In the genomic region with DNA sequence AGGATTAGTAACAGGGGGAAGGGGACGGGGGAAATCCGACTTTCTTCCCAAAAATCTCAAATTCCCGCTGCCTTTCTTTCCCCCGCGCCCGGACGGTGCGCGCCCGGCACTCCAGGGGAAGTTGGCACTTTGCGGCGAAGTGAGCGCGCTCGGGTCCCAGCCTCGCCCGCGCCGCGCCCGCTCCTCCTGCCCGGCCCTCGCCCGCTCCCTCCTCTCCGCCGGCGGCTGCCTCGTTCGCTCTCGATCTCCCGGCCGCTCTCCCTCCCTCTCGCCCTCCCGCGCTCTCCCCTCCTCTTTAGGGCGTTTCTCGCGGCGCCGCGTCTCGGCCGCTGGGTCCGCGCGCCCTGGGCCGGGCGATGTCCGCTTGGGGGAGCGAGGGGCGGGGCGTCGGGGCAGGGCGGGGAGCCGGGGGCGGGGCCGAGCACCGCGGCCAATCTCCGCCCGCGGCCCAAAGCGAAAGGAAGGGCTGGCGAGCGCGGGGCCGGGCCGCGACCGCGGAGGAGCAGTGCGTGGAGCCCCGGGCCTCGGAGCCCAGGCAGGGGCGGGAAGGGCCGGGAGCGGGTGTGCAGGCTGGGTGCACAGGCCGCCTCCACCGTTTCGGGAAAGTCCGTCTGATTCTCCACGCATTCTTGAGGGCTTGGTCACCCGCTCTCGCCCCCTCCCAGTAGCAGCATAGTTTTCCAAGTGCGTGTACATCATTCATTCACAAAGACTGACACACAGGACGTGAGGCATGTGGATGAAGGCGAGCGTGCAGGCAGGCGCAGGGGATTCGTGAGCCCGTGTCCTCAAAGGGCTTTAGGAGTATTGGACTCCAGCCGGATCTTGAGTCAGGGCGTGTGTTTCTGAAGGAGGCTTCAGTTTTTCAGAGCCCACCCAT, we compare ENCODE assay signal across 1 cellular context.
TF ChIP-seq lines count a peak whose summit lies in the region.

No MANE protein-coding gene starts in this region.

TF ChIP-seq in K562, 482 proteins besides CTCF, POLR2A, EP300 and RAD21 (continued from another document and continues in another):
- TF ChIP-seq CTBP1 (IDR thresholded peaks at IDR 0.05; ENCODE audit: borderline replicate concordance) (0 out of 2 replicates have a peak, but pooled peaks have one; percentile 31), TEAD2 (tag; IDR thresholded peaks at IDR 0.05) (no peak), NR3C1 (CRISPR knock-in tag; IDR thresholded peaks at IDR 0.05) (no peak), FOXO4 (CRISPR knock-in tag; IDR thresholded peaks at IDR 0.05) (no peak), ZNF778 (CRISPR knock-in tag; IDR thresholded peaks at IDR 0.05) (no peak), ZFP91 (CRISPR knock-in tag; IDR thresholded peaks at IDR 0.05) (no peak), EGR1 (conservative IDR thresholded peaks at IDR 0.05) (no peak), XRCC4 (IDR thresholded peaks at IDR 0.05; ENCODE audit: extremely low read depth, insufficient read depth, insufficient read length) (no peak), ZNF586 (CRISPR knock-in tag; conservative IDR thresholded peaks at IDR 0.05) (no peak), NFIX (CRISPR knock-in tag; IDR thresholded peaks at IDR 0.05; ENCODE audit: low read depth) (no peak), GTF2F1 (IDR thresholded peaks at IDR 0.05; ENCODE audit: low read depth, low read length) (no peak), ATF7 (IDR thresholded peaks at IDR 0.05) (no peak), TBP (optimal IDR thresholded peaks at IDR 0.05; ENCODE audit: low read depth, low read length) (no peak), CEBPB (tag; IDR thresholded peaks at IDR 0.05) (no peak), U2AF1 (optimal IDR thresholded peaks at IDR 0.05; ENCODE audit: low read depth, low read length) (no peak), SREBF2 (CRISPR knock-in tag; IDR thresholded peaks at IDR 0.05) (no peak), SRF (CRISPR knock-in tag; IDR thresholded peaks at IDR 0.05) (no peak), ZFX (CRISPR knock-in tag; IDR thresholded peaks at IDR 0.05) (peak; percentile 31; the same call in 1 of the 2 replicates), POU5F1 (IDR thresholded peaks at IDR 0.05; ENCODE audit: borderline replicate concordance, low read depth, low read length, partially characterized antibody) (no peak), SOX6 (IDR thresholded peaks at IDR 0.05) (no peak), KHSRP (IDR thresholded peaks at IDR 0.05) (no peak), HDAC3 (IDR thresholded peaks at IDR 0.05; ENCODE audit: borderline replicate concordance, partially characterized antibody) (no peak), FOXK1 (CRISPR knock-in tag; IDR thresholded peaks at IDR 0.05; ENCODE audit: borderline replicate concordance) (no peak), BCOR (IDR thresholded peaks at IDR 0.05) (no peak), ZNF24 (IDR thresholded peaks at IDR 0.05) (peak; percentile 98), TCF3 (CRISPR knock-in tag; IDR thresholded peaks at IDR 0.05) (no peak), NONO (IDR thresholded peaks at IDR 0.05; ENCODE audit: low read depth in 2 of 2, low read length in 1 of 2) (no peak), ATF2 (CRISPR knock-in tag; IDR thresholded peaks at IDR 0.05) (no peak), ZNF696 (CRISPR knock-in tag; conservative IDR thresholded peaks at IDR 0.05) (no peak), ESRRB (CRISPR knock-in tag; IDR thresholded peaks at IDR 0.05; ENCODE audit: borderline replicate concordance) (no peak), SRSF1 (IDR thresholded peaks at IDR 0.05; ENCODE audit: low read depth, low read length) (no peak), DNMT1 (IDR thresholded peaks at IDR 0.05) (no peak), TEAD4 (IDR thresholded peaks at IDR 0.05; ENCODE audit: low read length) (no peak), TEAD4 (CRISPR knock-in tag; IDR thresholded peaks at IDR 0.05; ENCODE audit: borderline replicate concordance) (no peak), TAL1 (IDR thresholded peaks at IDR 0.05) (no peak), PHF8 (IDR thresholded peaks at IDR 0.05; ENCODE audit: borderline replicate concordance, low read length) (peak; percentile 56; the same call in 1 of the 2 replicates), ZNF780A (CRISPR knock-in tag; IDR thresholded peaks at IDR 0.05) (no peak), PTBP1 (IDR thresholded peaks at IDR 0.05; ENCODE audit: low read depth, low read length) (no peak)
- TF ChIP-seq, protein P1, sequence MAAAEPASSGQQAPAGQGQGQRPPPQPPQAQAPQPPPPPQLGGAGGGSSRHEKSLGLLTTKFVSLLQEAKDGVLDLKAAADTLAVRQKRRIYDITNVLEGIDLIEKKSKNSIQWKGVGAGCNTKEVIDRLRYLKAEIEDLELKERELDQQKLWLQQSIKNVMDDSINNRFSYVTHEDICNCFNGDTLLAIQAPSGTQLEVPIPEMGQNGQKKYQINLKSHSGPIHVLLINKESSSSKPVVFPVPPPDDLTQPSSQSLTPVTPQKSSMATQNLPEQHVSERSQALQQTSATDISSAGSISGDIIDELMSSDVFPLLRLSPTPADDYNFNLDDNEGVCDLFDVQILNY (CRISPR knock-in tag; IDR thresholded peaks at IDR 0.05), result no peak
- TF ChIP-seq, protein P2, sequence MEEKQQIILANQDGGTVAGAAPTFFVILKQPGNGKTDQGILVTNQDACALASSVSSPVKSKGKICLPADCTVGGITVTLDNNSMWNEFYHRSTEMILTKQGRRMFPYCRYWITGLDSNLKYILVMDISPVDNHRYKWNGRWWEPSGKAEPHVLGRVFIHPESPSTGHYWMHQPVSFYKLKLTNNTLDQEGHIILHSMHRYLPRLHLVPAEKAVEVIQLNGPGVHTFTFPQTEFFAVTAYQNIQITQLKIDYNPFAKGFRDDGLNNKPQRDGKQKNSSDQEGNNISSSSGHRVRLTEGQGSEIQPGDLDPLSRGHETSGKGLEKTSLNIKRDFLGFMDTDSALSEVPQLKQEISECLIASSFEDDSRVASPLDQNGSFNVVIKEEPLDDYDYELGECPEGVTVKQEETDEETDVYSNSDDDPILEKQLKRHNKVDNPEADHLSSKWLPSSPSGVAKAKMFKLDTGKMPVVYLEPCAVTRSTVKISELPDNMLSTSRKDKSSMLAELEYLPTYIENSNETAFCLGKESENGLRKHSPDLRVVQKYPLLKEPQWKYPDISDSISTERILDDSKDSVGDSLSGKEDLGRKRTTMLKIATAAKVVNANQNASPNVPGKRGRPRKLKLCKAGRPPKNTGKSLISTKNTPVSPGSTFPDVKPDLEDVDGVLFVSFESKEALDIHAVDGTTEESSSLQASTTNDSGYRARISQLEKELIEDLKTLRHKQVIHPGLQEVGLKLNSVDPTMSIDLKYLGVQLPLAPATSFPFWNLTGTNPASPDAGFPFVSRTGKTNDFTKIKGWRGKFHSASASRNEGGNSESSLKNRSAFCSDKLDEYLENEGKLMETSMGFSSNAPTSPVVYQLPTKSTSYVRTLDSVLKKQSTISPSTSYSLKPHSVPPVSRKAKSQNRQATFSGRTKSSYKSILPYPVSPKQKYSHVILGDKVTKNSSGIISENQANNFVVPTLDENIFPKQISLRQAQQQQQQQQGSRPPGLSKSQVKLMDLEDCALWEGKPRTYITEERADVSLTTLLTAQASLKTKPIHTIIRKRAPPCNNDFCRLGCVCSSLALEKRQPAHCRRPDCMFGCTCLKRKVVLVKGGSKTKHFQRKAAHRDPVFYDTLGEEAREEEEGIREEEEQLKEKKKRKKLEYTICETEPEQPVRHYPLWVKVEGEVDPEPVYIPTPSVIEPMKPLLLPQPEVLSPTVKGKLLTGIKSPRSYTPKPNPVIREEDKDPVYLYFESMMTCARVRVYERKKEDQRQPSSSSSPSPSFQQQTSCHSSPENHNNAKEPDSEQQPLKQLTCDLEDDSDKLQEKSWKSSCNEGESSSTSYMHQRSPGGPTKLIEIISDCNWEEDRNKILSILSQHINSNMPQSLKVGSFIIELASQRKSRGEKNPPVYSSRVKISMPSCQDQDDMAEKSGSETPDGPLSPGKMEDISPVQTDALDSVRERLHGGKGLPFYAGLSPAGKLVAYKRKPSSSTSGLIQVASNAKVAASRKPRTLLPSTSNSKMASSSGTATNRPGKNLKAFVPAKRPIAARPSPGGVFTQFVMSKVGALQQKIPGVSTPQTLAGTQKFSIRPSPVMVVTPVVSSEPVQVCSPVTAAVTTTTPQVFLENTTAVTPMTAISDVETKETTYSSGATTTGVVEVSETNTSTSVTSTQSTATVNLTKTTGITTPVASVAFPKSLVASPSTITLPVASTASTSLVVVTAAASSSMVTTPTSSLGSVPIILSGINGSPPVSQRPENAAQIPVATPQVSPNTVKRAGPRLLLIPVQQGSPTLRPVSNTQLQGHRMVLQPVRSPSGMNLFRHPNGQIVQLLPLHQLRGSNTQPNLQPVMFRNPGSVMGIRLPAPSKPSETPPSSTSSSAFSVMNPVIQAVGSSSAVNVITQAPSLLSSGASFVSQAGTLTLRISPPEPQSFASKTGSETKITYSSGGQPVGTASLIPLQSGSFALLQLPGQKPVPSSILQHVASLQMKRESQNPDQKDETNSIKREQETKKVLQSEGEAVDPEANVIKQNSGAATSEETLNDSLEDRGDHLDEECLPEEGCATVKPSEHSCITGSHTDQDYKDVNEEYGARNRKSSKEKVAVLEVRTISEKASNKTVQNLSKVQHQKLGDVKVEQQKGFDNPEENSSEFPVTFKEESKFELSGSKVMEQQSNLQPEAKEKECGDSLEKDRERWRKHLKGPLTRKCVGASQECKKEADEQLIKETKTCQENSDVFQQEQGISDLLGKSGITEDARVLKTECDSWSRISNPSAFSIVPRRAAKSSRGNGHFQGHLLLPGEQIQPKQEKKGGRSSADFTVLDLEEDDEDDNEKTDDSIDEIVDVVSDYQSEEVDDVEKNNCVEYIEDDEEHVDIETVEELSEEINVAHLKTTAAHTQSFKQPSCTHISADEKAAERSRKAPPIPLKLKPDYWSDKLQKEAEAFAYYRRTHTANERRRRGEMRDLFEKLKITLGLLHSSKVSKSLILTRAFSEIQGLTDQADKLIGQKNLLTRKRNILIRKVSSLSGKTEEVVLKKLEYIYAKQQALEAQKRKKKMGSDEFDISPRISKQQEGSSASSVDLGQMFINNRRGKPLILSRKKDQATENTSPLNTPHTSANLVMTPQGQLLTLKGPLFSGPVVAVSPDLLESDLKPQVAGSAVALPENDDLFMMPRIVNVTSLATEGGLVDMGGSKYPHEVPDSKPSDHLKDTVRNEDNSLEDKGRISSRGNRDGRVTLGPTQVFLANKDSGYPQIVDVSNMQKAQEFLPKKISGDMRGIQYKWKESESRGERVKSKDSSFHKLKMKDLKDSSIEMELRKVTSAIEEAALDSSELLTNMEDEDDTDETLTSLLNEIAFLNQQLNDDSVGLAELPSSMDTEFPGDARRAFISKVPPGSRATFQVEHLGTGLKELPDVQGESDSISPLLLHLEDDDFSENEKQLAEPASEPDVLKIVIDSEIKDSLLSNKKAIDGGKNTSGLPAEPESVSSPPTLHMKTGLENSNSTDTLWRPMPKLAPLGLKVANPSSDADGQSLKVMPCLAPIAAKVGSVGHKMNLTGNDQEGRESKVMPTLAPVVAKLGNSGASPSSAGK (IDR thresholded peaks at IDR 0.05), result peak; percentile 62
- TF ChIP-seq, protein P3, sequence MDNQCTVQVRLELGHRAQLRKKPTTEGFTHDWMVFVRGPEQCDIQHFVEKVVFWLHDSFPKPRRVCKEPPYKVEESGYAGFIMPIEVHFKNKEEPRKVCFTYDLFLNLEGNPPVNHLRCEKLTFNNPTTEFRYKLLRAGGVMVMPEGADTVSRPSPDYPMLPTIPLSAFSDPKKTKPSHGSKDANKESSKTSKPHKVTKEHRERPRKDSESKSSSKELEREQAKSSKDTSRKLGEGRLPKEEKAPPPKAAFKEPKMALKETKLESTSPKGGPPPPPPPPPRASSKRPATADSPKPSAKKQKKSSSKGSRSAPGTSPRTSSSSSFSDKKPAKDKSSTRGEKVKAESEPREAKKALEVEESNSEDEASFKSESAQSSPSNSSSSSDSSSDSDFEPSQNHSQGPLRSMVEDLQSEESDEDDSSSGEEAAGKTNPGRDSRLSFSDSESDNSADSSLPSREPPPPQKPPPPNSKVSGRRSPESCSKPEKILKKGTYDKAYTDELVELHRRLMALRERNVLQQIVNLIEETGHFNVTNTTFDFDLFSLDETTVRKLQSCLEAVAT (IDR thresholded peaks at IDR 0.05), result no peak
- TF ChIP-seq, protein P4, sequence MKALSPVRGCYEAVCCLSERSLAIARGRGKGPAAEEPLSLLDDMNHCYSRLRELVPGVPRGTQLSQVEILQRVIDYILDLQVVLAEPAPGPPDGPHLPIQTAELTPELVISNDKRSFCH (CRISPR knock-in tag; IDR thresholded peaks at IDR 0.05), result no peak
- TF ChIP-seq, protein P4 (tag; IDR thresholded peaks at IDR 0.05), result no peak
- TF ChIP-seq, protein P5, sequence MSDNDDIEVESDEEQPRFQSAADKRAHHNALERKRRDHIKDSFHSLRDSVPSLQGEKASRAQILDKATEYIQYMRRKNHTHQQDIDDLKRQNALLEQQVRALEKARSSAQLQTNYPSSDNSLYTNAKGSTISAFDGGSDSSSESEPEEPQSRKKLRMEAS (CRISPR knock-in tag; IDR thresholded peaks at IDR 0.05), result no peak
